In the genomic region with DNA sequence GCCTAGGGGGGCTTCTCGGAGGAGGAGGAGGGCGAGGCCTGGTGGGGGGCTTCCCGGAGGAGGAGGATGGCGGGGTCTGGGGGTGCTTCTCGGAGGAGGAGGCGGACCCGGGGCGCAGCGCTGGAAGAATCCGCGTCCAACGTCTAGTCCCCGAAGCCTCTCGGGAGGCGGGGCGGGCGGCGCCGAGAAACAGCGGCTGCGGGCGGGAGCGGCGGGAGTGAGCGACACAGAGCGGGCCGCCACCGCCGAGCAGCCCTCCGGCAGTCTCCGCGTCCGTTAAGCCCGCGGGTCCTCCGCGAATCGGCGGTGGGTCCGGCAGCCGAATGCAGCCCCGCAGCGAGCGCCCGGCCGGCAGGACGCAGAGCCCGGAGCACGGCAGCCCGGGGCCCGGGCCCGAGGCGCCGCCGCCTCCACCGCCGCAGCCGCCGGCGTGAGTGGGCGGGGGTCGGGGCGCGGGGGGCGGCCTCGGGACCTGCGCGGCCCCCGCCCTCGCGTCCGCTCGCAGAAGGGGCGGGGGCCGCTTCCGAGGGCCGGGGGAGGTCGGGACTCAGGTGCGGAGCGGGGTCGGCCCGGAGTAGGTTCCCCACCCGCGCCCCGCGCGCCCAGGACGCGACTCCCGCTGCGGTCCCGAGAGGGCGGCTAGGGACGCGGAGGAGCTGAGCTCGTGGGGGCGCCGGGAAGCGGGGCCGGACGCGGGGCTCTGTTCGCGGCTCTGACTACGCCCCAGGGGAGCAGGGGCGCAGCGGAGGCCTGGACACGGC, we compare ENCODE assay signal across 8 cellular contexts. TPM values are rescaled to one million over a fixed set of nuclear protein-coding genes. Genes with fewer than 3 reads are reported as not detected.
A peak's percentile ranks its signal among the peaks of the same experiment; 100 is the strongest.
DNase-seq lines count a peak whose midpoint lies in the region; ATAC-seq and TF ChIP-seq lines count a peak whose summit lies in the region.

Gene KLHL17, plus strand, starts transcription at position 214 of the 761 bp plus-strand sequence. Its CDS starts 110 bp downstream, at position 324.

- in situ Hi-C loops in Caki2 (cut with HindIII; ENCODE audit: low pct_unique_long_range_greater_than_20kb, low sequenced_read_pairs) = no loop called here

- no peak for TF ChIP-seq CTCF in chondrocyte (IDR thresholded peaks at IDR 0.05)

- no peaks in the 10 kb centered on the region for H3K9me3 Mint-ChIP-seq in chondrocyte (ENCODE audit: low read depth)

- H3K27me3 Mint-ChIP-seq in chondrocyte (ENCODE audit: low read depth) = no peaks in the 10 kb centered on the region

- peak; percentile 36 for ATAC-seq in GM21786 (IDR thresholded peaks at IDR 0.05; ENCODE audit: unreplicated experiment)
- ATAC-seq in left colon = peak; percentile 66

- DNase-seq in Caki2 (ENCODE audit: low read depth) (peak; percentile 30), NCI-H2196 (lab: John Stamatoyannopoulos, UW; ENCODE audit: unreplicated experiment) (peak; percentile 74), chondrocyte (ENCODE audit: low spot score) (no peak), left colon (peak; percentile 69 to 86), NCI-H2107 treated with DMSO at 0.1 percent for 48 hours (lab: John Stamatoyannopoulos, UW; ENCODE audit: unreplicated experiment) (no peak)
- peak; percentile 76 to 79 for DNase-seq in activated CD4-positive, alpha-beta T cell treated with anti-CD3 and anti-CD28 coated beads for 4 hours
- peak; percentile 82 for DNase-seq in stimulated activated CD4-positive, alpha-beta T cell treated with anti-CD3 and anti-CD28 coated beads, Interleukin-1b, Interleukin-23, amount 100 ng/mL, for 48 hours

- H3K4me3 Mint-ChIP-seq in chondrocyte (ENCODE audit: unreplicated experiment) = peak within 1 kb of the TSS; percentile 67

- H3K4me1 Mint-ChIP-seq in chondrocyte (ENCODE audit: low read depth) = peaks cover 18% of the 10 kb centered on the region

- peak within 1 kb of the TSS; percentile 49 for H3K27ac Mint-ChIP-seq in chondrocyte (ENCODE audit: unreplicated experiment)

- intact Hi-C loops in left colon (cut with DNase I, micrococcal nuclease) = no loop called here

- H3K36me3 Mint-ChIP-seq in chondrocyte (ENCODE audit: low read depth) = peaks cover 4% of the 10 kb centered on the region

RNA-seq across cellular contexts. Expression of gene KLHL17, which starts in this region (rescaled TPM):
- 3.3 and 7.4 TPM in 2 replicates for total RNA-seq in Caki2 (2014; rRNA removed; shearing (Covaris generic); ENCODE audit: low replicate concordance)
- total RNA-seq in chondrocyte = 17.4 to 24.3 TPM (median 19.1 TPM) in 3 replicates
- 10 to 100 TPM in 1 of 2 donors, 1 to 10 TPM in 1; 9.9 to 13.1 TPM for total RNA-seq in left colon

Comparison
In these comparisons a context has a peak if more than half of its experiments do, and no peak if none do; other contexts are left out.
1. DNase-seq: peak in Caki2 (single experiment), NCI-H2196 (single experiment), activated CD4-positive, alpha-beta T cell treated with anti-CD3 and anti-CD28 coated beads for 4 hours (2 of 2), left colon (2 of 2) and stimulated activated CD4-positive, alpha-beta T cell treated with anti-CD3 and anti-CD28 coated beads, Interleukin-1b, Interleukin-23, amount 100 ng/mL, for 48 hours (single experiment); none in chondrocyte (single experiment) and NCI-H2107 treated with DMSO at 0.1 percent for 48 hours (single experiment).